ENCODE assay signal across 20 cellular contexts in genomic region chr19:29770653-29771052, GRCh38.
"Had no signal": no experiment of that assay in that cellular context is flagged by ENCODE, and none has a peak within 500 bp of the region (broad histone marks: within the 10 kb centered on the region; RNA-seq: fewer than 3 reads in every experiment).

No MANE protein-coding gene starts in this region.

- H3K36me3 Mint-ChIP-seq: naive thymus-derived CD4-positive, alpha-beta T cell; stimulated activated memory B cell treated with anti-CD40 and anti-IgM and Interleukin-4, amounts not matched to agents 10 μg/mL and 1 μg/mL and 100 μg/mL, for 72 hours had no signal

- H3K9me3 Mint-ChIP-seq: activated T-helper 2 cell treated with anti-CD3 and anti-CD28 coated beads, Interferon-gamma antibody, Interleukin-2, Interleukin-4, amounts not matched to agents 10 μg/mL and 5 μg/mL and 100 μg/mL, durations not matched to agents 14 hours and 24 hours and 36 hours; central memory CD8-positive, alpha-beta T cell; dendritic cell treated with granulocyte-macrophage colony-stimulating factor and Interleukin-4, amounts not matched to agents 40 ng/mL and 50 ng/mL, for 4 days; endodermal cell; naive thymus-derived CD4-positive, alpha-beta T cell; stimulated activated memory B cell treated with anti-CD40 and anti-IgM and Interleukin-4, amounts not matched to agents 10 μg/mL and 1 μg/mL and 100 μg/mL, for 72 hours had no signal

- H3K27ac Mint-ChIP-seq: activated T-helper 2 cell treated with anti-CD3 and anti-CD28 coated beads, Interferon-gamma antibody, Interleukin-2, Interleukin-4, amounts not matched to agents 10 μg/mL and 5 μg/mL and 100 μg/mL, durations not matched to agents 14 hours and 24 hours and 36 hours; dendritic cell treated with granulocyte-macrophage colony-stimulating factor and Interleukin-4, amounts not matched to agents 40 ng/mL and 50 ng/mL, for 4 days; endodermal cell; progenitor cell of endocrine pancreas; stimulated activated memory B cell treated with anti-CD40 and anti-IgM and Interleukin-4, amounts not matched to agents 10 μg/mL and 1 μg/mL and 100 μg/mL, for 72 hours had no signal

- H3K27me3 Mint-ChIP-seq: dendritic cell treated with granulocyte-macrophage colony-stimulating factor and Interleukin-4, amounts not matched to agents 40 ng/mL and 50 ng/mL, for 4 days; naive thymus-derived CD4-positive, alpha-beta T cell had no signal

- H3K4me3 Mint-ChIP-seq: central memory CD8-positive, alpha-beta T cell; dendritic cell treated with granulocyte-macrophage colony-stimulating factor and Interleukin-4, amounts not matched to agents 40 ng/mL and 50 ng/mL, for 4 days; endodermal cell; naive thymus-derived CD4-positive, alpha-beta T cell; stimulated activated memory B cell treated with anti-CD40 and anti-IgM and Interleukin-4, amounts not matched to agents 10 μg/mL and 1 μg/mL and 100 μg/mL, for 72 hours had no signal

- ATAC-seq: esophagus mucosa; heart left ventricle; naive thymus-derived CD4-positive, alpha-beta T cell; right lobe of liver; stimulated activated memory B cell treated with anti-CD40 and anti-IgM and Interleukin-4, amounts not matched to agents 10 μg/mL and 1 μg/mL and 100 μg/mL, for 72 hours had no signal

- DNase-seq: activated CD4-positive, alpha-beta T cell treated with anti-CD3 and anti-CD28 coated beads, Interleukin-2, amount 50 U/mL, for 4 hours; activated CD4-positive, CD25-positive, alpha-beta regulatory T cell; activated T-cell treated with anti-CD3 and anti-CD28 coated beads, Interleukin-2, amount 50 U/mL, for 1 hour; anterior cingulate cortex; endodermal cell; foreskin fibroblast; heart left ventricle; hypothalamus; midbrain; naive thymus-derived CD4-positive, alpha-beta T cell; ovary; right lobe of liver; stimulated activated CD4-positive, alpha-beta T cell treated with anti-CD3 and anti-CD28 coated beads, Interleukin-4, amount 100 ng/mL, for 1 hour; tibial artery had no signal

- H3K4me1 Mint-ChIP-seq: central memory CD8-positive, alpha-beta T cell; stimulated activated memory B cell treated with anti-CD40 and anti-IgM and Interleukin-4, amounts not matched to agents 10 μg/mL and 1 μg/mL and 100 μg/mL, for 72 hours had no signal
